8 cellular contexts compared by ENCODE assay signal in the genomic region with DNA sequence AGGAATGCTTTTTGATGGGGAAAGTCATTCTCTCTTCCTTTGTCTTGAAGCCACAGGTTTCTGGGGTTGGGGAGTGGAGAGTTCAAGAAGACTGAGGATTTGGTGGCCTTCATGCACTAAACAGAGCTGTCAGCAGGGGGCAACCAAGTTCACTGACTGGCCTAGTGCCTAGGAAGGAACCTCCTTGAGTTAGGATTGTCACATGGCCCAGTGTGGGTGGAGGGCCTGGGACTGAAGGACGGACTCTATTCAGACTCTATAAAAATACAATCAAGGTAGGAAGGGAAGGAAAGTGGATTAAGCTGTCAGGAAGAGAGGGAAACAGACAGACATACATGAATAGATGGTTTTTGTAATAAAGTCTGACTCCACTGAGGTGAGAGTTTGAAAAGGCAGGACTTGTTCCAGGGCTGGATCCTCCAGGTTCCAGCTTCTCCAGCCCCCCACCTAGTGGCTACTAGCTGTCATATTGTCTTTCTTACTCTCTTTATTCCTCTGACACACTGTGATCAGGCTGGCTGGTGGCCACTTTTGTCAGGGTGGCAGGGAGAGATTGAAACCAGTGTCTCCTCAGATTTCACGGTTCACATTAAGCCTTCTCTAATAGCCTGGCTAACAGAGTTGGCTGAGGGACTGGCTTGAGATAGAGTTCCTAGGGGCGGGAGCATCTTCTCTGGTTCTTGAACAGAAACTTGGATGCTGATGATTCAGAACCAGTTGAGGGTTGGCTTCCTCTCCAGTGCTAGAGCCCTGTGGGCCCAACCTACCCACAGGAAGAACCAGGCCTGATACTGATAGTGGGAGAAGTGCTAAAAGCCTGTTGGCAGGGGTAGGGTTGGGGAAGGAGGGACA. TPM values are rescaled to one million over a fixed set of nuclear protein-coding genes. Genes with fewer than 3 reads are reported as not detected.
DNase-seq lines count a peak whose midpoint lies in the region; ATAC-seq lines count a peak whose summit lies in the region.

No MANE protein-coding gene starts in this region.

- no peaks in the 10 kb centered on the region for H3K9me3 Mint-ChIP-seq in activated T-cell treated with anti-CD3 and anti-CD28 coated beads, Interleukin-2, amount 50 U/mL, for 4 hours

- peak; percentile 42 for ATAC-seq in HG03354 (IDR thresholded peaks at IDR 0.05; ENCODE audit: poor library complexity, severe bottlenecking, unreplicated experiment)
- peak; percentile 79 to 80 for ATAC-seq in activated T-cell treated with anti-CD3 and anti-CD28 coated beads, Interleukin-2, amount 50 U/mL, for 4 hours
- peak; percentile 74 for ATAC-seq in esophagus mucosa
- ATAC-seq in GM19397 (IDR thresholded peaks at IDR 0.05; ENCODE audit: unreplicated experiment): no peak

- H3K36me3 Mint-ChIP-seq in activated T-cell treated with anti-CD3 and anti-CD28 coated beads, Interleukin-2, amount 50 U/mL, for 4 hours (ENCODE audit: insufficient read depth): peaks cover 34% of the 10 kb centered on the region

- peak overlapping the region; percentile 77 for H3K4me3 Mint-ChIP-seq in activated T-cell treated with anti-CD3 and anti-CD28 coated beads, Interleukin-2, amount 50 U/mL, for 4 hours

- H3K27me3 Mint-ChIP-seq in activated T-cell treated with anti-CD3 and anti-CD28 coated beads, Interleukin-2, amount 50 U/mL, for 4 hours (ENCODE audit: low read depth): no peaks in the 10 kb centered on the region

- peak; percentile 72 for DNase-seq in D341Med (ENCODE audit: low spot score)
- DNase-seq in OCI-M1 (lab: John Stamatoyannopoulos, UW): peak; percentile 96
- peak; percentile 79 for DNase-seq in activated T-cell treated with anti-CD3 and anti-CD28 coated beads, Interleukin-2, amount 50 U/mL, for 4 hours
- DNase-seq in myocyte (ENCODE audit: low read depth): peak; percentile 96
- peak; percentile 69 to 77 for DNase-seq in stimulated activated CD8-positive, alpha-beta memory T cell treated with anti-CD3 and anti-CD28 coated beads, Interleukin-7, amount 100 ng/mL, for 4 hours (ENCODE audit: low read depth in 2 of 2)

- H3K4me1 Mint-ChIP-seq in activated T-cell treated with anti-CD3 and anti-CD28 coated beads, Interleukin-2, amount 50 U/mL, for 4 hours (ENCODE audit: low read depth): peaks cover 52% of the 10 kb centered on the region

RNA-seq across cellular contexts. Expression of a gene that starts 4.1 kb away (rescaled TPM):
- 100 to 1,000 TPM; 324 to 352 (median 326) TPM for total RNA-seq in activated T-cell treated with anti-CD3 and anti-CD28 coated beads, Interleukin-2, amount 50 U/mL, for 4 hours
- total RNA-seq in esophagus mucosa: 242 TPM
- total RNA-seq in myocyte: 49.0 and 51.4 TPM in 2 replicates
- 449 TPM for polyA plus RNA-seq in myocyte (2012)

RNA-seq across cellular contexts. Expression of a gene that starts 30.6 kb away (rescaled TPM):
- 10 to 100 TPM; 17.4 to 21.1 (median 19.9) TPM for total RNA-seq in activated T-cell treated with anti-CD3 and anti-CD28 coated beads, Interleukin-2, amount 50 U/mL, for 4 hours
- total RNA-seq in esophagus mucosa (7.2 TPM), myocyte (4.2 and 4.5 TPM in 2 replicates)
- 17.5 TPM for polyA plus RNA-seq in myocyte (2012)

RNA-seq across cellular contexts. Expression of a gene that starts 41.8 kb away (rescaled TPM):
- 10 to 100 TPM; 25.5 to 28.7 (median 25.7) TPM for total RNA-seq in activated T-cell treated with anti-CD3 and anti-CD28 coated beads, Interleukin-2, amount 50 U/mL, for 4 hours
- total RNA-seq in esophagus mucosa (8.7 TPM), myocyte (13.0 and 22.6 TPM in 2 replicates)
- 13.8 TPM for polyA plus RNA-seq in myocyte (2012)

RNA-seq across cellular contexts. Expression of a gene that starts 42.0 kb away (rescaled TPM):
- 10 to 100 TPM; 82.3 to 99.4 (median 93.8) TPM for total RNA-seq in activated T-cell treated with anti-CD3 and anti-CD28 coated beads, Interleukin-2, amount 50 U/mL, for 4 hours
- total RNA-seq in esophagus mucosa (7.5 TPM), myocyte (not detected in 2 replicates)
- 0.68 TPM for polyA plus RNA-seq in myocyte (2012)
